ENCODE assay signal across 8 cellular contexts in the genomic region with DNA sequence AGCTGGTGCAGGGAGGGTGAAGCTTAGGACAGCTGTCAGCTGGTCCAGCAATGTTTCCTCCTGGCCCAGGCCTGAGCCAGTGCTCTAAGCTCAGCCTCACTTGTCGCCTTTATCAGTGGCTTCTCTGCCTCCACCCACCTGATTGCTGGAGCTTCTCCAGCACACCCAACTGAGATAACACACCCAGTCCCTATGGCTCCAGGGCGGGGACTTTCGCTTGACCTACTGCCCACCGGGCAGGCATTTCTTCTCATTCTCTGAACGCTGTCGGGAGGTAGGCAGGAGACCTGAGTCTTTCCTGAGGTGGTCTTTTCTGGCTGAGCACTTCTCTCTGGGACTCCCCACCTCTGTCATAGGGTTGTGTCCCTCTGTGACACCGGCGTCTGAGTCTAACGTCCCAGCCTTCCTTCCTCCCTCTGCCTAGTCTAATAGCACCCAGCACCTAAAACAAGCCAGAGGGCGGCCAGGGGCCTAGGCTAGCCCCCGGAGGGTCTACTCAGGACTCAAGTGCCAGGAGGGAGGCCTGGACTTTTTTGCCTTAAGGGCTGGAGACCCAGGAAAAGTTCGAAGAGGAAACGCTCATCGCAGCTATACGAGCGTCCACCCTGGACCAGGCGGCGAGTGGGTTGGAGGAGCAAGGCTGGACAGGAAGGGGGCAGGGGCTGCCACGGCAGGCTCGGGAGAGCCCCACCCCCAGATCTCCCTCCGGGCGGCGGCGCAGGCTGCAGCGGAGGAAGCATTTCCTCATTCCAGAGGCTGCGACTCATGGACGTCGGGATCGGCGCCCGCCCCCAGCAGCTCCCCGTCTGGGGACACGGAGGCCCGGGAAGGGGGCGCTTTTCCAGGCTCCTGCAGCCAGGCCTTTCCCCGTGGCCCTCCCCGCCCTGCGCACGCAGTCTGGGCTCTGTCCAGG. TPM values are rescaled to one million over a fixed set of nuclear protein-coding genes. Genes with fewer than 3 reads are reported as not detected.
DNase-seq lines count a peak whose midpoint lies in the region; ATAC-seq and TF ChIP-seq lines count a peak whose summit lies in the region.

No MANE protein-coding gene starts in this region.

- H3K27ac ChIP-seq in ascending aorta = peak overlapping the region; percentile 97 to 98
- peak overlapping the region; percentile 95 to 100 (median 98) for H3K27ac ChIP-seq in heart right ventricle
- peak overlapping the region; percentile 89 to 93 for H3K27ac ChIP-seq in ovary

- 0 to 2% methylated on average over 32 to 39 of the region's 39 CpGs for WGBS in heart right ventricle, 2 donors
- WGBS in ovary, 3 donors = 1 to 2% (median 1%) methylated on average over 26 to 39 of the region's 39 CpGs

- H3K36me3 ChIP-seq in ascending aorta = peaks cover 22% of the 10 kb centered on the region in 2 donors
- peaks cover 0 to 48% (median 24%) of the 10 kb centered on the region in 9 donors for H3K36me3 ChIP-seq in heart right ventricle
- H3K36me3 ChIP-seq in ovary = no peaks in the 10 kb centered on the region

- no peaks in the 10 kb centered on the region for H3K9me3 ChIP-seq in ascending aorta
- no peaks in the 10 kb centered on the region for H3K9me3 ChIP-seq in heart right ventricle
- no peaks in the 10 kb centered on the region for H3K9me3 ChIP-seq in ovary

- peak; percentile 3 for ATAC-seq in HG02759 (IDR thresholded peaks at IDR 0.05; ENCODE audit: unreplicated experiment)
- peak; percentile 81 to 89 (median 87) for ATAC-seq in heart right ventricle

- intact Hi-C loops in ascending aorta (cut with DNase I) = loop anchor here (1.0 to 10.0 kb wide), 5 partner anchors 31 to 1273 kb away; partner anchors contain the start of genes CTNS, HASPIN, NCBP3 and SHPK
- intact Hi-C loops in heart right ventricle (cut with DNase I) = loop anchor here in 3 of 10 donors (1.0 to 10.0 kb wide), 3 partner anchors 31 to 133 kb away; partner anchors contain the start of genes CTNS (in 2 of the 3) and SHPK (in 2 of the 3)
- intact Hi-C loops in ovary (cut with DNase I) = loop anchor here in 1 of 4 donors (10.0 kb wide), 1 partner anchor 133 kb away; no protein-coding TSS in a partner anchor

- DNase-seq in activated T-cell treated with anti-CD3 and anti-CD28 coated beads, Interleukin-2, amount 50 U/mL, for 1 hour = peak; percentile 28
- DNase-seq in activated T-cell treated with anti-CD3 and anti-CD28 coated beads for 4 hours (no peak), NCI-H748 (lab: John Stamatoyannopoulos, UW; ENCODE audit: unreplicated experiment) (peak; percentile 82), ascending aorta (ENCODE audit: low spot score in 2 of 2) (peak; percentile 41 to 94), heart right ventricle (peak; percentile 91), ovary (peak; percentile 87 to 93 (median 93))
- no peak for DNase-seq in activated effector memory CD4-positive, alpha-beta T cell treated with anti-CD3 and anti-CD28 coated beads, Interleukin-2, amount 50 U/mL, for 16 hours

- H3K27me3 ChIP-seq in ascending aorta (no peaks in the 10 kb centered on the region), heart right ventricle (no peaks in the 10 kb centered on the region), ovary (no peaks in the 10 kb centered on the region)

- H3K4me3 ChIP-seq in ascending aorta (peak overlapping the region; percentile 86 to 99), heart right ventricle (peak overlapping the region; percentile 75 to 99 (median 89)), ovary (peak overlapping the region; percentile 88)

- H3K4me1 ChIP-seq in ascending aorta (peaks cover 12 to 16% of the 10 kb centered on the region in 2 donors), heart right ventricle (peaks cover 14 to 59% (median 42%) of the 10 kb centered on the region in 9 donors), ovary (ENCODE audit: insufficient read depth) (peaks cover 19% of the 10 kb centered on the region)

- TF ChIP-seq EP300 in ovary (IDR thresholded peaks at IDR 0.05) = no peak

- TF ChIP-seq CTCF in ascending aorta (IDR thresholded peaks at IDR 0.05) (peak in 1 of 3 experiments; percentile 3), heart right ventricle (IDR thresholded peaks at IDR 0.05) (peak in 3 of 9 donors; percentile 17 to 34 (median 29)), ovary (IDR thresholded peaks at IDR 0.05) (no peak)

- peak; percentile 9 for TF ChIP-seq POLR2A in ovary (IDR thresholded peaks at IDR 0.05)

RNA-seq across cellular contexts. Expression of gene TAX1BP3, which starts 0.8 kb away (rescaled TPM):
- total RNA-seq in ascending aorta (165 TPM), heart right ventricle (100 to 1,000 TPM; 147 to 206 (median 176) TPM), ovary (100 to 1,000 TPM in 6 of 7 donors, 10 to 100 TPM in 1; 64.3 to 166 (median 128) TPM)
- polyA plus RNA-seq in heart right ventricle (100 to 1,000 TPM; 134 to 149 TPM), ovary (100 to 1,000 TPM in 1 of 2 donors, 10 to 100 TPM in 1; 48.7 to 100 TPM)

RNA-seq across cellular contexts. Expression of gene EMC6, which starts 1.0 kb away (rescaled TPM):
- 75.0 TPM for total RNA-seq in ascending aorta
- total RNA-seq in heart right ventricle = 10 to 100 TPM; 46.0 to 75.0 (median 52.7) TPM
- polyA plus RNA-seq in heart right ventricle = 100 to 1,000 TPM in 1 of 2 donors, 10 to 100 TPM in 1; 80.5 to 203 TPM
- 10 to 100 TPM in 6 of 7 donors, 1 to 10 TPM in 1; 7.6 to 28.7 (median 20.5) TPM for total RNA-seq in ovary
- 10 to 100 TPM; 20.3 to 38.9 TPM for polyA plus RNA-seq in ovary

RNA-seq across cellular contexts. Expression of gene P2RX5, which starts 28.3 kb away (rescaled TPM):
- not detected for total RNA-seq in ascending aorta
- 10 to 100 TPM in 7 of 10 donors, 1 to 10 TPM in 3; 6.0 to 24.5 (median 11.9) TPM for total RNA-seq in heart right ventricle
- 10 to 100 TPM; 12.4 to 56.6 TPM for polyA plus RNA-seq in heart right ventricle
- total RNA-seq in ovary = 1 to 10 TPM in 2 of 7 donors, under 1 TPM in 5; 0.15 to 1.1 (median 0.61) TPM
- polyA plus RNA-seq in ovary = under 1 TPM; 0.23 to 0.63 TPM

RNA-seq across cellular contexts. Expression of gene CTNS, which starts 31.1 kb away (rescaled TPM):
- total RNA-seq in ascending aorta (16.7 TPM), heart right ventricle (10 to 100 TPM in 1 of 10 donors, 1 to 10 TPM in 9; 5.2 to 11.8 (median 8.0) TPM), ovary (10 to 100 TPM; 10.5 to 21.4 (median 14.5) TPM)
- polyA plus RNA-seq in heart right ventricle (1 to 10 TPM; 7.5 to 7.6 TPM), ovary (10 to 100 TPM; 10.1 to 23.3 TPM)

RNA-seq across cellular contexts. Expression of gene SHPK, which starts 31.6 kb away (rescaled TPM):
- total RNA-seq in ascending aorta (0.32 TPM), heart right ventricle (1 to 10 TPM; 2.6 to 5.8 (median 4.2) TPM), ovary (10 to 100 TPM in 6 of 7 donors, 1 to 10 TPM in 1; 7.9 to 16.6 (median 14.0) TPM)
- polyA plus RNA-seq in heart right ventricle (1 to 10 TPM; 2.3 to 7.6 TPM), ovary (1 to 10 TPM; 6.6 to 9.1 TPM)

Comparison
In these comparisons a context has a peak if more than half of its experiments do, and no peak if none do; other contexts are left out.
1. DNase-seq: peak in activated T-cell treated with anti-CD3 and anti-CD28 coated beads, Interleukin-2, amount 50 U/mL, for 1 hour (single experiment), NCI-H748 (single experiment), ascending aorta (2 of 2), heart right ventricle (2 of 2) and ovary (5 of 5); none in activated T-cell treated with anti-CD3 and anti-CD28 coated beads for 4 hours (single experiment) and activated effector memory CD4-positive, alpha-beta T cell treated with anti-CD3 and anti-CD28 coated beads, Interleukin-2, amount 50 U/mL, for 16 hours (single experiment).
2. Peak in every context shown above with its lines, with median percentiles within 50 percentile points of each other: H3K27ac ChIP-seq and H3K4me3 ChIP-seq.